ENCODE assay signal across 10 cellular contexts in the genomic region with DNA sequence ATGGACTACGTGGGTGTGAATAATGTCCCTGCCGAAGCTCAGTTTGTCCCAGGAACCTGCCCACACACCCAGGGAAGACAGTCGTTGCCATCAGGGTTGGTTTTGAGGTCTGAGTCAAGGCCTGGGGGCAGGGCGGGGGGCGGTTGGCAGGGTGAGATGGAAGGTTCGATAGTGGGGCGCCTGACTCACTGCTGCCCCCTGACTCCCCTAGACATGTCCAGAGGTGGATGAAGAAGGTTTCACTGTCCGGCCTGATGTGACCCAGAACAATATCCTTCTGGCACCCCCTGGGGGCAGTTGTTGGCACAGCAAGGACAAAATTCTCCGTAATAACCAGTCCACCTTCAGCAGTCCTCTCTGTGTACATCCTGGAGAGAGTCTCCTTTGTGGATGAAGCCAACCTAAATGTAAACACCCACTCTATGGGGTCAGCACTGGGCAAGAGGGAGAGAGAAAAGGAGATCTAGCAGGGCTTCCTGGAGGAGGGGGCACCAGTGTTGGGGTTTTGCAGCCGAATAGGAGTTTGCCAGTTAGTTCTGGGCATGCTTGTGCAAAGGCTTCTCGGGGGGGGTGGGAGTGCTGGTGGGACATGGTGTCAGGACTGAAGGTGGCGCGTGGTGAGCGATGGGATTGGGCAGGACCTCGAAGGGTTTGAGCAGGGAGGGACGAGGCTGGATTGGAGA. TPM values are rescaled to one million over a fixed set of nuclear protein-coding genes. Genes with fewer than 3 reads are reported as not detected.
A peak's percentile ranks its signal among the peaks of the same experiment; 100 is the strongest.
DNase-seq lines count a peak whose midpoint lies in the region; ATAC-seq, FAIRE-seq and TF ChIP-seq lines count a peak whose summit lies in the region.
"Had no signal": no experiment of that assay in that cellular context is flagged by ENCODE, and none has a peak within 500 bp of the region (broad histone marks: within the 10 kb centered on the region; RNA-seq: fewer than 3 reads in every experiment).

No MANE protein-coding gene starts in this region.

- H3K27me3 Mint-ChIP-seq in activated naive CD4-positive, alpha-beta T cell treated with anti-CD3 and anti-CD28 coated beads for 36 hours (ENCODE audit: low read depth) = no peaks in the 10 kb centered on the region

- peak; percentile 90 for TF ChIP-seq CTCF in NB4 (IDR thresholded peaks at IDR 0.05; ENCODE audit: low read depth, low read length)

- peak; percentile 42 for DNase-seq in NCI-H2196 (lab: John Stamatoyannopoulos, UW; ENCODE audit: unreplicated experiment)
- no peak for DNase-seq in NCI-H2196 treated with DMSO at 0.1 percent for 48 hours (lab: John Stamatoyannopoulos, UW; ENCODE audit: unreplicated experiment)
- DNase-seq in NB4 (ENCODE audit: low read depth) = peak; percentile 72
- DNase-seq in activated naive CD4-positive, alpha-beta T cell treated with anti-CD3 and anti-CD28 coated beads for 36 hours = peak; percentile 51
- DNase-seq in kidney tubule cell (ENCODE audit: low spot score) = peak; percentile 37
- no peak for DNase-seq in dedifferentiated amniotic fluid mesenchymal stem cell (ENCODE audit: extremely low spot score)
- DNase-seq in frontal cortex (ENCODE audit: low spot score in 2 of 2) = no peak

- no peak for TF ChIP-seq POLR2A in NB4 (IDR thresholded peaks at IDR 0.05; ENCODE audit: extremely low read depth, insufficient read length)

- no peaks in the 10 kb centered on the region for H3K9me3 Mint-ChIP-seq in activated naive CD4-positive, alpha-beta T cell treated with anti-CD3 and anti-CD28 coated beads for 36 hours

- CTCF ChIA-PET in activated naive CD4-positive, alpha-beta T cell treated with anti-CD3 and anti-CD28 coated beads for 36 hours (lab: Charles Lee) = interaction anchor here (0.7 to 3.0 kb wide), 9 partner anchors 9 to 86 kb away, joined by 3 to 13 read pairs (median 5); no protein-coding TSS in a partner anchor

- no peak overlapping the region for H3K4me3 ChIP-seq in NB4 (ENCODE audit: low read depth, low read length)
- H3K4me3 ChIP-seq: BLaER1 treated with 17β-estradiol and CSF1 and Interleukin-3, amounts not matched to agents 10 nM and 100 nM had no signal

- no peak overlapping the region for H3K4me3 Mint-ChIP-seq in activated naive CD4-positive, alpha-beta T cell treated with anti-CD3 and anti-CD28 coated beads for 36 hours

- peaks cover 30% of the 10 kb centered on the region for H3K36me3 Mint-ChIP-seq in activated naive CD4-positive, alpha-beta T cell treated with anti-CD3 and anti-CD28 coated beads for 36 hours (ENCODE audit: low read depth)

- peaks cover 10% of the 10 kb centered on the region for H3K4me1 Mint-ChIP-seq in activated naive CD4-positive, alpha-beta T cell treated with anti-CD3 and anti-CD28 coated beads for 36 hours (ENCODE audit: low read depth)

- peak overlapping the region; percentile 69 for H3K27ac Mint-ChIP-seq in activated naive CD4-positive, alpha-beta T cell treated with anti-CD3 and anti-CD28 coated beads for 36 hours

- FAIRE-seq in frontal cortex (lab: Jason Lieb, UNC) = no peak

- intact Hi-C loops in activated naive CD4-positive, alpha-beta T cell treated with anti-CD3 and anti-CD28 coated beads for 36 hours (cut with micrococcal nuclease) = loop anchor here (2.0 kb wide), 2 partner anchors 29 to 71 kb away; no protein-coding TSS in a partner anchor

- ATAC-seq in HG02852 (IDR thresholded peaks at IDR 0.05; ENCODE audit: unreplicated experiment) = no peak

RNA-seq across cellular contexts. Expression of gene B3GNT3, which starts 19.6 kb away (rescaled TPM):
- total RNA-seq in activated naive CD4-positive, alpha-beta T cell treated with anti-CD3 and anti-CD28 coated beads for 36 hours = under 1 TPM; 0.17 to 0.19 TPM
- total RNA-seq in frontal cortex = not detected
- total RNA-seq: pulmonary artery endothelial cell had no signal

RNA-seq across cellular contexts. Expression of gene FCHO1, which starts 24.1 kb away (rescaled TPM):
- total RNA-seq in activated naive CD4-positive, alpha-beta T cell treated with anti-CD3 and anti-CD28 coated beads for 36 hours = 10 to 100 TPM; 48.9 to 56.8 TPM
- 26.1 TPM for total RNA-seq in frontal cortex

RNA-seq across cellular contexts. Expression of gene INSL3, which starts 45.9 kb away (rescaled TPM):
- total RNA-seq in activated naive CD4-positive, alpha-beta T cell treated with anti-CD3 and anti-CD28 coated beads for 36 hours = 1 to 10 TPM; 5.7 to 5.9 TPM
- not detected for total RNA-seq in frontal cortex
- total RNA-seq: pulmonary artery endothelial cell had no signal

RNA-seq across cellular contexts. Expression of gene MAP1S, which starts 56.1 kb away (rescaled TPM):
- 10 to 100 TPM; 46.8 to 51.8 TPM for total RNA-seq in activated naive CD4-positive, alpha-beta T cell treated with anti-CD3 and anti-CD28 coated beads for 36 hours
- 20.8 TPM for total RNA-seq in frontal cortex

Comparison
In these comparisons a context has a peak if more than half of its experiments do, and no peak if none do; other contexts are left out.
1. DNase-seq: peak in NCI-H2196 (single experiment), NB4 (single experiment), activated naive CD4-positive, alpha-beta T cell treated with anti-CD3 and anti-CD28 coated beads for 36 hours (single experiment) and kidney tubule cell (single experiment); none in NCI-H2196 treated with DMSO at 0.1 percent for 48 hours (single experiment), dedifferentiated amniotic fluid mesenchymal stem cell (single experiment) and frontal cortex (0 of 2).